ENCODE assay signal across 1 cellular context in the genomic region with DNA sequence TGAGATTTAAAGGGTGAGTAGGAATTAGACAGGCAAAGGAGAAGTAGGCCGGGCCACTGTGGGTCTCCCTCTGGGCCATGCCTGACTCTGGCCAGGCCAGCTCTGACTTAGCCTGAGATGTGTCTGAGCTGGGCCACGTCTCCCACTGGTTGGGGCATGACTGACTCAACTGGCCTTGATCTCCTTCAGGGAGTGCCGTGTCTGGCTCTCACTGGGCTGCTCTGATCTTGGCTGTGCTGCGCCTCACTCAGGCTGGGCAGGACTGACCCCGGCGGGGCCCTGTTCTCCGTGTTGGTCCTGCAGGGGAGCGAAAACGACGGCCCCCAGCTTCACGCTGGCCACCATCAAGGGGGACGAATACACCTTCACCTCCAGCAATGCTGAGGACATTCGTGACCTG.
TF ChIP-seq lines count a peak whose summit lies in the region.

No MANE protein-coding gene starts in this region.

TF ChIP-seq in IMR-90, 13 proteins besides CTCF, POLR2A, EP300 and RAD21:
- TF ChIP-seq FOS (IDR thresholded peaks at IDR 0.05; ENCODE audit: low read depth, low read length) (no peak), CEBPB (IDR thresholded peaks at IDR 0.05; ENCODE audit: low read depth, low read length) (no peak), MXI1 (IDR thresholded peaks at IDR 0.05; ENCODE audit: borderline replicate concordance, low read depth, low read length) (no peak), SMC3 (IDR thresholded peaks at IDR 0.05; ENCODE audit: low read depth, low read length) (no peak), BHLHE40 (IDR thresholded peaks at IDR 0.05; ENCODE audit: low read depth, low read length) (no peak), RFX5 (IDR thresholded peaks at IDR 0.05; ENCODE audit: low read depth, low read length) (no peak), NFE2L2 (IDR thresholded peaks at IDR 0.05; ENCODE audit: low read depth, low read length) (no peak), MAFK (IDR thresholded peaks at IDR 0.05; ENCODE audit: low read depth, low read length) (no peak), CHD1 (IDR thresholded peaks at IDR 0.05; ENCODE audit: low read depth, low read length) (no peak), MAZ (IDR thresholded peaks at IDR 0.05; ENCODE audit: borderline replicate concordance, low read depth, low read length) (no peak), RCOR1 (IDR thresholded peaks at IDR 0.05; ENCODE audit: insufficient replicate concordance, low read length) (no peak)
- TF ChIP-seq, protein P1, sequence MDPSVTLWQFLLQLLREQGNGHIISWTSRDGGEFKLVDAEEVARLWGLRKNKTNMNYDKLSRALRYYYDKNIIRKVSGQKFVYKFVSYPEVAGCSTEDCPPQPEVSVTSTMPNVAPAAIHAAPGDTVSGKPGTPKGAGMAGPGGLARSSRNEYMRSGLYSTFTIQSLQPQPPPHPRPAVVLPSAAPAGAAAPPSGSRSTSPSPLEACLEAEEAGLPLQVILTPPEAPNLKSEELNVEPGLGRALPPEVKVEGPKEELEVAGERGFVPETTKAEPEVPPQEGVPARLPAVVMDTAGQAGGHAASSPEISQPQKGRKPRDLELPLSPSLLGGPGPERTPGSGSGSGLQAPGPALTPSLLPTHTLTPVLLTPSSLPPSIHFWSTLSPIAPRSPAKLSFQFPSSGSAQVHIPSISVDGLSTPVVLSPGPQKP (IDR thresholded peaks at IDR 0.05; ENCODE audit: borderline replicate concordance, low read depth, low read length), result no peak
- TF ChIP-seq, protein P2, sequence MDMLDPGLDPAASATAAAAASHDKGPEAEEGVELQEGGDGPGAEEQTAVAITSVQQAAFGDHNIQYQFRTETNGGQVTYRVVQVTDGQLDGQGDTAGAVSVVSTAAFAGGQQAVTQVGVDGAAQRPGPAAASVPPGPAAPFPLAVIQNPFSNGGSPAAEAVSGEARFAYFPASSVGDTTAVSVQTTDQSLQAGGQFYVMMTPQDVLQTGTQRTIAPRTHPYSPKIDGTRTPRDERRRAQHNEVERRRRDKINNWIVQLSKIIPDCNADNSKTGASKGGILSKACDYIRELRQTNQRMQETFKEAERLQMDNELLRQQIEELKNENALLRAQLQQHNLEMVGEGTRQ (IDR thresholded peaks at IDR 0.05; ENCODE audit: low read depth, low read length), result no peak
